ENCODE assay signal across 15 cellular contexts in genomic region chr10:11106621-11107374, GRCh38.
DNase-seq lines count a peak whose midpoint lies in the region; ATAC-seq and TF ChIP-seq lines count a peak whose summit lies in the region.
"Had no signal": no experiment of that assay in that cellular context is flagged by ENCODE, and none has a peak within 500 bp of the region (broad histone marks: within the 10 kb centered on the region; RNA-seq: fewer than 3 reads in every experiment).

No MANE protein-coding gene starts in this region.

- DNase-seq in iPS-NIHi7 (ENCODE audit: extremely low spot score) (peak; percentile 22), osteoblast (ENCODE audit: insufficient read length, low spot score, missing footprints) (no peak), SKM-1 (lab: John Stamatoyannopoulos, UW; ENCODE audit: unreplicated experiment) (no peak), SW480 (ENCODE audit: low spot score) (no peak)
- DNase-seq: activated CD8-positive, alpha-beta memory T cell treated with anti-CD3 and anti-CD28 coated beads, Interleukin-2, amount 10 ng/mL, durations not matched to agents 7 days and 5 days; BE2C; H9; IMR-90; NCI-H1092; NCI-H510A; PC-3; stimulated activated CD4-positive, alpha-beta T cell treated with anti-CD3 and anti-CD28 coated beads, Interleukin-15, amount 100 ng/mL, for 24 hours had no signal

- H3K27me3 ChIP-seq in osteoblast (ENCODE audit: insufficient read depth, low read length): no peaks in the 10 kb centered on the region
- H3K27me3 ChIP-seq: BE2C had no signal

- no peak overlapping the region for H3K4me2 ChIP-seq in osteoblast (ENCODE audit: insufficient read depth, low read length)

- no peaks in the 10 kb centered on the region for H3K36me3 ChIP-seq in osteoblast (ENCODE audit: insufficient read depth, low read length)
- H3K36me3 ChIP-seq: BE2C had no signal

- no peak overlapping the region for H3K4me3 ChIP-seq in osteoblast (ENCODE audit: insufficient read depth, low read length)

- no peak overlapping the region for H3K27ac ChIP-seq in osteoblast (ENCODE audit: low read depth, low read length)

- no peaks in the 10 kb centered on the region for H3K79me2 ChIP-seq in osteoblast (ENCODE audit: insufficient read depth, low read length)

- no peaks in the 10 kb centered on the region for H3K9me3 ChIP-seq in osteoblast (ENCODE audit: low read depth, low read length)
- H3K9me3 ChIP-seq: BE2C had no signal

- no peak overlapping the region for H2AFZ ChIP-seq in osteoblast (ENCODE audit: low read length)

- H4K20me1 ChIP-seq in osteoblast (ENCODE audit: insufficient read depth, low read length): no peaks in the 10 kb centered on the region

- ATAC-seq in GM18511 (IDR thresholded peaks at IDR 0.05; ENCODE audit: unreplicated experiment) (peak; percentile 85), GM21529 (IDR thresholded peaks at IDR 0.05; ENCODE audit: unreplicated experiment) (peak; percentile 74), HG03378 (IDR thresholded peaks at IDR 0.05; ENCODE audit: unreplicated experiment) (peak; percentile 69)
- ATAC-seq: activated CD8-positive, alpha-beta memory T cell treated with anti-CD3 and anti-CD28 coated beads, Interleukin-2, amount 10 ng/mL, durations not matched to agents 7 days and 5 days; PC-3 had no signal

- no peak for TF ChIP-seq CTCF in osteoblast (IDR thresholded peaks at IDR 0.05; ENCODE audit: extremely low read depth, low read depth, low read length)

- no peaks in the 10 kb centered on the region for H3K4me1 ChIP-seq in osteoblast (ENCODE audit: insufficient read depth, low read length)
- H3K4me1 ChIP-seq: BE2C had no signal
